1 cellular context compared by ENCODE assay signal in genomic region chr6:80105972-80106417, GRCh38.
TF ChIP-seq lines count a peak whose summit lies in the region.

No MANE protein-coding gene starts in this region.

TF ChIP-seq in GM12878, 131 proteins besides CTCF, POLR2A, EP300 and RAD21 (continued from another document):
- no peak for TF ChIP-seq ETV6 (conservative IDR thresholded peaks at IDR 0.05 in 1 of 2, IDR thresholded peaks at IDR 0.05 in 1 of 2; ENCODE audit: borderline replicate concordance in 1 of 2, low read depth in 1 of 2)
- TF ChIP-seq TBL1XR1 (IDR thresholded peaks at IDR 0.05; ENCODE audit: low read depth, low read length), result no peak
- TF ChIP-seq IRF5 (IDR thresholded peaks at IDR 0.05; ENCODE audit: borderline replicate concordance), result no peak
- no peak for TF ChIP-seq CBX3 (IDR thresholded peaks at IDR 0.05; ENCODE audit: borderline replicate concordance, low read depth)
- TF ChIP-seq, protein P1, sequence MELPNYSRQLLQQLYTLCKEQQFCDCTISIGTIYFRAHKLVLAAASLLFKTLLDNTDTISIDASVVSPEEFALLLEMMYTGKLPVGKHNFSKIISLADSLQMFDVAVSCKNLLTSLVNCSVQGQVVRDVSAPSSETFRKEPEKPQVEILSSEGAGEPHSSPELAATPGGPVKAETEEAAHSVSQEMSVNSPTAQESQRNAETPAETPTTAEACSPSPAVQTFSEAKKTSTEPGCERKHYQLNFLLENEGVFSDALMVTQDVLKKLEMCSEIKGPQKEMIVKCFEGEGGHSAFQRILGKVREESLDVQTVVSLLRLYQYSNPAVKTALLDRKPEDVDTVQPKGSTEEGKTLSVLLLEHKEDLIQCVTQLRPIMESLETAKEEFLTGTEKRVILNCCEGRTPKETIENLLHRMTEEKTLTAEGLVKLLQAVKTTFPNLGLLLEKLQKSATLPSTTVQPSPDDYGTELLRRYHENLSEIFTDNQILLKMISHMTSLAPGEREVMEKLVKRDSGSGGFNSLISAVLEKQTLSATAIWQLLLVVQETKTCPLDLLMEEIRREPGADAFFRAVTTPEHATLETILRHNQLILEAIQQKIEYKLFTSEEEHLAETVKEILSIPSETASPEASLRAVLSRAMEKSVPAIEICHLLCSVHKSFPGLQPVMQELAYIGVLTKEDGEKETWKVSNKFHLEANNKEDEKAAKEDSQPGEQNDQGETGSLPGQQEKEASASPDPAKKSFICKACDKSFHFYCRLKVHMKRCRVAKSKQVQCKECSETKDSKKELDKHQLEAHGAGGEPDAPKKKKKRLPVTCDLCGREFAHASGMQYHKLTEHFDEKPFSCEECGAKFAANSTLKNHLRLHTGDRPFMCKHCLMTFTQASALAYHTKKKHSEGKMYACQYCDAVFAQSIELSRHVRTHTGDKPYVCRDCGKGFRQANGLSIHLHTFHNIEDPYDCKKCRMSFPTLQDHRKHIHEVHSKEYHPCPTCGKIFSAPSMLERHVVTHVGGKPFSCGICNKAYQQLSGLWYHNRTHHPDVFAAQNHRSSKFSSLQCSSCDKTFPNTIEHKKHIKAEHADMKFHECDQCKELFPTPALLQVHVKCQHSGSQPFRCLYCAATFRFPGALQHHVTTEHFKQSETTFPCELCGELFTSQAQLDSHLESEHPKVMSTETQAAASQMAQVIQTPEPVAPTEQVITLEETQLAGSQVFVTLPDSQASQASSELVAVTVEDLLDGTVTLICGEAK (IDR thresholded peaks at IDR 0.05; ENCODE audit: borderline replicate concordance), result peak; percentile 20; the same call in 1 of the 2 replicates
- TF ChIP-seq ZNF622 (IDR thresholded peaks at IDR 0.05), result no peak
- TF ChIP-seq GATAD2B (conservative IDR thresholded peaks at IDR 0.05; ENCODE audit: low read depth), result no peak
- TF ChIP-seq ZZZ3 (IDR thresholded peaks at IDR 0.05; ENCODE audit: control insufficient read depth, insufficient read length, low read depth), result no peak
- peak; percentile 76; the same call in 1 of the 2 replicates for TF ChIP-seq PML (IDR thresholded peaks at IDR 0.05; ENCODE audit: low read length)
